In the genomic region with DNA sequence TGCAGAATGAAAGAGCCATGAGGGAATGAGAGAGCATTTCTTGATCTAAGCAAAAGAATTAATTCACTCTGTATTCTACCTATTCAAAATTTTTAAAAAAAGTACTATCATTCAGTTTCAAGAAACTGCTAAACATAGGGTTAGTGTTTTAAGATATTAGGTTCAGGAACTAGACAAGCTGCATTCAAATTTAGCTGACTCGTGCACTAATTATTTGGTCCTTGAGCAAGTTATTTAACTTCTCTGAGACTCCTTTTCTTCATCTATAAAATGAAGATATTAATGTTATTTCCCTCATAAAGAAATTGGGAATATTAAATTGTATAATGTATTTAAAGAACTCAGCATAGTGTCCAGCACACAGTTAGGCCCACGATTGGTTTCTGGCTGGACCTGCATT, we compare ENCODE assay signal across 22 cellular contexts.
"Had no signal": no experiment of that assay in that cellular context is flagged by ENCODE, and none has a peak within 500 bp of the region (broad histone marks: within the 10 kb centered on the region; RNA-seq: fewer than 3 reads in every experiment).

No MANE protein-coding gene starts in this region.

- H3K36me3 ChIP-seq: SJSA1 had no signal

- H3K4me1 ChIP-seq: SJSA1 had no signal

- H3K27ac ChIP-seq: KMS-11, SJSA1, SK-N-MC had no signal

- H3K9me3 ChIP-seq: SJSA1 had no signal

- H3K4me2 ChIP-seq: KMS-11 had no signal

- DNase-seq: Kasumi-1, MM.1S, NCI-H1092 treated with DMSO at 0.1 percent for 48 hours, NCI-H1436, NCI-H187, NCI-H2029, NCI-H2081 treated with DMSO at 0.1 percent for 48 hours, NCI-H2171, NCI-H226, NCI-H446, NCI-H510A, NCI-H524 treated with DMSO at 0.1 percent for 48 hours, NCI-H69, NCI-H774, Right ventricle myocardium superior, RPMI8226, SIG-M5 had no signal

- H3K4me3 ChIP-seq: K562, SJSA1, SK-N-MC had no signal

- ATAC-seq: K562 had no signal

- H3K4me3 Mint-ChIP-seq: IgD-negative memory B cell had no signal

- H3K36me3 Mint-ChIP-seq: IgD-negative memory B cell had no signal

- H3K9ac ChIP-seq: KMS-11 had no signal

- H3K4me1 Mint-ChIP-seq: IgD-negative memory B cell had no signal
